Comparison of ENCODE assay signal across 20 cellular contexts in genomic region chr20:14744723-14745122, GRCh38.
DNase-seq lines count a peak whose midpoint lies in the region; ATAC-seq and TF ChIP-seq lines count a peak whose summit lies in the region.
"Had no signal": no experiment of that assay in that cellular context is flagged by ENCODE, and none has a peak within 500 bp of the region (broad histone marks: within the 10 kb centered on the region; RNA-seq: fewer than 3 reads in every experiment).

No MANE protein-coding gene starts in this region.

- intact Hi-C loops in left colon (cut with DNase I, micrococcal nuclease) = no loop called here

- no peak for TF ChIP-seq CTCF in upper lobe of left lung (IDR thresholded peaks at IDR 0.05)

- H3K9me3 ChIP-seq in upper lobe of left lung = no peaks in the 10 kb centered on the region
- H3K9me3 ChIP-seq: left ventricle myocardium inferior, right atrium auricular region, transverse colon had no signal

- no peak overlapping the region for H3K27ac ChIP-seq in upper lobe of left lung
- H3K27ac ChIP-seq: left ventricle myocardium inferior, right atrium auricular region, transverse colon had no signal

- DNase-seq in left colon = no peak
- no peak for DNase-seq in D341Med (ENCODE audit: low spot score)
- no peak for DNase-seq in upper lobe of left lung
- DNase-seq in activated T-cell treated with anti-CD3 and anti-CD28 coated beads for 4 hours = no peak
- DNase-seq: activated CD4-positive, alpha-beta T cell treated with anti-CD3 and anti-CD28 coated beads, Interleukin-2, amount 10 ng/mL, durations not matched to agents 24 days and 14 days; cortex of kidney; left ventricle myocardium inferior; naive B cell; NCI-H187; NCI-H82; SHP77; stimulated activated CD4-positive, alpha-beta T cell treated with anti-CD3 and anti-CD28 coated beads, Interleukin-2, amount 100 ng/mL, for 48 hours; T-helper 9 cell; transverse colon had no signal

- no peaks in the 10 kb centered on the region for H3K36me3 ChIP-seq in upper lobe of left lung
- H3K36me3 ChIP-seq: left ventricle myocardium inferior, right atrium auricular region, transverse colon had no signal

- no peak for TF ChIP-seq POLR2A in upper lobe of left lung (IDR thresholded peaks at IDR 0.05)

- no peak for TF ChIP-seq EP300 in upper lobe of left lung (IDR thresholded peaks at IDR 0.05)

- no peaks in the 10 kb centered on the region for H3K27me3 ChIP-seq in upper lobe of left lung
- H3K27me3 ChIP-seq: right atrium auricular region, transverse colon had no signal

- H3K4me1 ChIP-seq in upper lobe of left lung = no peaks in the 10 kb centered on the region
- H3K4me1 ChIP-seq: left ventricle myocardium inferior, right atrium auricular region, transverse colon had no signal

- ATAC-seq in GM18498 (IDR thresholded peaks at IDR 0.05; ENCODE audit: unreplicated experiment) (peak; percentile 73), GM19467 (IDR thresholded peaks at IDR 0.05; ENCODE audit: unreplicated experiment) (peak; percentile 55), HG02798 (IDR thresholded peaks at IDR 0.05; ENCODE audit: poor library complexity, unreplicated experiment) (peak; percentile 80), HG03378 (IDR thresholded peaks at IDR 0.05; ENCODE audit: unreplicated experiment) (peak; percentile 84), left colon (no peak), upper lobe of left lung (ENCODE audit: low FRiP score in 2 of 2) (no peak)
- ATAC-seq: esophagus mucosa had no signal

- H3K4me3 ChIP-seq in upper lobe of left lung = no peak overlapping the region
- H3K4me3 ChIP-seq: left ventricle myocardium inferior, right atrium auricular region, transverse colon had no signal

- WGBS in upper lobe of left lung, 2 donors = 50 to 55% methylated on average over 3 of the region's 3 CpGs

Comparison
In these comparisons a context has a peak if more than half of its experiments do, and no peak if none do; other contexts are left out.
1. ATAC-seq: peak in GM18498 (single experiment), GM19467 (single experiment), HG02798 (single experiment) and HG03378 (single experiment); none in left colon (single experiment) and upper lobe of left lung (0 of 2).